21 cellular contexts compared by ENCODE assay signal in the genomic region with DNA sequence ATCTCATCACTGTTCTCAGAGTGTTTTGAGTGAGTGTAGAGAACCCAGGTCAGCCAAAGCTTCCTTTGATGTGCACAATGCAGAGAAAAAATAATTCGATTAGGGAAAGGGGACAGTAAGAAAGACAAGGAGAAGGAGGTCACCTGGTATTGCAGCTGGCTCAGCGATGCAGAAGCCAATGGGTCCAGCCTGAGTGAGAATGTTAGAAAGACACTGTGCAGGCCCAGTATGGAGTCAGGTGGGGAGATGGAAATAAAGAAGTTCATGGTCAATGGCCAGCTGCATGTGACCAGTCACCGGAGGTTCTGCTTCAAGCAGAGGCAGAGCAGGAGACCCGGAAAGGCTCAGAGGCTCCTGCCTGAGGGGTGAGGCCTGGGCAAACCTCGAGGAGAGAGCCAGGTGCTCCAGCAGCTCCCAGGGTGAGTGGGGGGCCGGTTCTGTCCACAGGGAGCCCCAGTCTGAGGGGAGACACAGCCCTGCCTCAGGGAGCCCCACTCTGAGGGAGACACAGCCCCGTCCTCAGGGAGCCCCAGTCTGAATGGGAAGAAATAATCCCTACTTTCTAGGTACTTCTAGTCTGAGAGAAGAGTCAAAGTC. TPM values are rescaled to one million over a fixed set of nuclear protein-coding genes. Genes with fewer than 3 reads are reported as not detected.
"Had no signal": no experiment of that assay in that cellular context is flagged by ENCODE, and none has a peak within 500 bp of the region (broad histone marks: within the 10 kb centered on the region; RNA-seq: fewer than 3 reads in every experiment).

No MANE protein-coding gene starts in this region.

- H3K27ac ChIP-seq: colonic mucosa, esophagus squamous epithelium, gastroesophageal sphincter, left lung, lower lobe of right lung, parathyroid adenoma, psoas muscle, suprapubic skin, thyroid gland had no signal

- H3K9me3 Mint-ChIP-seq: memory B cell, mesothelial cell of epicardium, nephron, type B pancreatic cell had no signal

- ATAC-seq: gastroesophageal sphincter, left lung, lower lobe of right lung, psoas muscle had no signal

- H3K27ac Mint-ChIP-seq: memory B cell, mesothelial cell of epicardium, nephron, type B pancreatic cell had no signal

- H3K4me3 Mint-ChIP-seq: memory B cell, mesothelial cell of epicardium, nephron, type B pancreatic cell had no signal

- H3K9me3 ChIP-seq: colonic mucosa, esophagus squamous epithelium, gastroesophageal sphincter, left lung, lower lobe of right lung, psoas muscle, suprapubic skin, thyroid gland had no signal

- H3K79me2 ChIP-seq: parathyroid adenoma had no signal

- H3K4me1 Mint-ChIP-seq: memory B cell had no signal

- H3K4me3 ChIP-seq: colonic mucosa, esophagus squamous epithelium, gastroesophageal sphincter, left lung, lower lobe of right lung, psoas muscle, suprapubic skin, thyroid gland had no signal

- H3K27me3 ChIP-seq: colonic mucosa, thyroid gland had no signal

- H2AFZ ChIP-seq: parathyroid adenoma had no signal

- H3K4me1 ChIP-seq: colonic mucosa, esophagus squamous epithelium, gastroesophageal sphincter, left lung, lower lobe of right lung, parathyroid adenoma, psoas muscle, suprapubic skin had no signal

- DNase-seq: colonic mucosa; esophagus squamous epithelium; foreskin fibroblast; glutamatergic neuron; left lung; lower lobe of right lung; psoas muscle; small intestine; stimulated activated CD4-positive, alpha-beta T cell treated with anti-CD3 and anti-CD28 coated beads, Interleukin-2, amount 100 ng/mL, for 48 hours; stimulated activated naive CD4-positive, alpha-beta T cell treated with Interleukin-2 at 50 U/mL for 16 hours had no signal

- H3K36me3 Mint-ChIP-seq: memory B cell, mesothelial cell of epicardium, type B pancreatic cell had no signal

- H3K36me3 ChIP-seq: colonic mucosa, esophagus squamous epithelium, gastroesophageal sphincter, left lung, lower lobe of right lung, suprapubic skin, thyroid gland had no signal

- H3K9ac ChIP-seq: parathyroid adenoma had no signal

RNA-seq across cellular contexts. Expression of gene LRFN2, which starts 51.3 kb away (rescaled TPM):
- total RNA-seq: dermis blood vessel endothelial cell, epithelial cell of proximal tubule, lower lobe of right lung, mesothelial cell of epicardium, omental fat pad, psoas muscle, suprapubic skin had no signal
